Comparison of ENCODE assay signal across 8 cellular contexts in genomic region chr1:8397511-8397910, GRCh38.
DNase-seq lines count a peak whose midpoint lies in the region; ATAC-seq, FAIRE-seq and TF ChIP-seq lines count a peak whose summit lies in the region.

No MANE protein-coding gene starts in this region.

- peaks cover 6% of the 10 kb centered on the region; the same call in 1 of the 2 replicates for H3K4me1 ChIP-seq in HAP-1

- no peak for TF ChIP-seq POLR2A in GM12892 (IDR thresholded peaks at IDR 0.05; ENCODE audit: low read depth, low read length)

- H3K27ac Mint-ChIP-seq in activated CD8-positive, alpha-beta memory T cell treated with anti-CD3 and anti-CD28 coated beads, Interleukin-2, amount 10 ng/mL, durations not matched to agents 7 days and 5 days = peak overlapping the region; percentile 73
- peak overlapping the region in 5 of 6 donors; percentile 40 to 95 (median 61) for H3K27ac Mint-ChIP-seq in naive B cell

- H3K27me3 Mint-ChIP-seq in activated CD8-positive, alpha-beta memory T cell treated with anti-CD3 and anti-CD28 coated beads, Interleukin-2, amount 10 ng/mL, durations not matched to agents 7 days and 5 days = no peaks in the 10 kb centered on the region
- H3K27me3 Mint-ChIP-seq in naive B cell = no peaks in the 10 kb centered on the region

- 0 out of 2 replicates have a peak, but pooled peaks cover 3% of the 10 kb centered on the region for H3K36me3 ChIP-seq in HAP-1 (replicated peaks)

- FAIRE-seq in GM12892 (lab: Jason Lieb, UNC) = no peak

- DNase-seq in activated CD8-positive, alpha-beta memory T cell treated with anti-CD3 and anti-CD28 coated beads, Interleukin-2, amount 10 ng/mL, durations not matched to agents 7 days and 5 days = no peak
- DNase-seq in activated CD8-positive, alpha-beta memory T cell treated with anti-CD3 and anti-CD28 coated beads, Interleukin-2, amount 50 U/mL, for 4 hours = no peak
- peak; percentile 84 for DNase-seq in amniotic epithelial cell (ENCODE audit: low read depth)
- DNase-seq in naive B cell = no peak
- DNase-seq in HAP-1 (ENCODE audit: low spot score in 2 of 2) = no peak
- no peak for DNase-seq in GM12892 (ENCODE audit: insufficient read length)

- H3K4me3 ChIP-seq in HAP-1 = no peak overlapping the region

- in situ Hi-C loops in HAP-1 (cut with MboI; ENCODE audit: low sequenced_read_pairs) = no loop called here

- peaks cover 54% of the 10 kb centered on the region for H3K4me1 Mint-ChIP-seq in activated CD8-positive, alpha-beta memory T cell treated with anti-CD3 and anti-CD28 coated beads, Interleukin-2, amount 10 ng/mL, durations not matched to agents 7 days and 5 days
- peaks cover 55 to 67% (median 60%) of the 10 kb centered on the region in 3 donors for H3K4me1 Mint-ChIP-seq in naive B cell

- H3K9me3 ChIP-seq in HAP-1 = no peaks in the 10 kb centered on the region

- CTCF ChIA-PET in activated CD8-positive, alpha-beta memory T cell treated with anti-CD3 and anti-CD28 coated beads, Interleukin-2, amount 10 ng/mL, durations not matched to agents 7 days and 5 days (lab: Charles Lee) = interaction anchor here (1.1 to 1.9 kb wide), 3 partner anchors 10 to 76 kb away, joined by 3 to 5 read pairs (median 4); no protein-coding TSS in a partner anchor

- H3K36me3 Mint-ChIP-seq in activated CD8-positive, alpha-beta memory T cell treated with anti-CD3 and anti-CD28 coated beads, Interleukin-2, amount 10 ng/mL, durations not matched to agents 7 days and 5 days = peaks cover 24% of the 10 kb centered on the region
- peaks cover 8 to 12% of the 10 kb centered on the region in 2 donors for H3K36me3 Mint-ChIP-seq in naive B cell

- no peaks in the 10 kb centered on the region for H3K9me3 Mint-ChIP-seq in activated CD8-positive, alpha-beta memory T cell treated with anti-CD3 and anti-CD28 coated beads, Interleukin-2, amount 10 ng/mL, durations not matched to agents 7 days and 5 days (ENCODE audit: low read depth)
- peaks cover 0 to 2% (median 0%) of the 10 kb centered on the region in 7 donors for H3K9me3 Mint-ChIP-seq in naive B cell

- H3K27me3 ChIP-seq in HAP-1 (ENCODE audit: low read depth) = no peaks in the 10 kb centered on the region

- peak; percentile 65 for ATAC-seq in activated CD8-positive, alpha-beta memory T cell treated with anti-CD3 and anti-CD28 coated beads, Interleukin-2, amount 10 ng/mL, durations not matched to agents 7 days and 5 days
- ATAC-seq in HG03520 (IDR thresholded peaks at IDR 0.05; ENCODE audit: unreplicated experiment) (peak; percentile 28), naive B cell (ENCODE audit: low read depth in 2 of 2) (no peak), HG02840 (IDR thresholded peaks at IDR 0.05; ENCODE audit: low FRiP score, unreplicated experiment) (no peak)

- H3K4me3 Mint-ChIP-seq in activated CD8-positive, alpha-beta memory T cell treated with anti-CD3 and anti-CD28 coated beads, Interleukin-2, amount 10 ng/mL, durations not matched to agents 7 days and 5 days = no peak overlapping the region
- peak overlapping the region; percentile 30 to 80 (median 48) for H3K4me3 Mint-ChIP-seq in naive B cell

Comparison
In these comparisons a context has a peak if more than half of its experiments do, and no peak if none do; other contexts are left out.
1. ATAC-seq: peak in activated CD8-positive, alpha-beta memory T cell treated with anti-CD3 and anti-CD28 coated beads, Interleukin-2, amount 10 ng/mL, durations not matched to agents 7 days and 5 days (single experiment) and HG03520 (single experiment); none in naive B cell (0 of 2) and HG02840 (single experiment).